ENCODE assay signal across 8 cellular contexts in genomic region chr17:64927444-64927843, GRCh38. TPM values are rescaled to one million over a fixed set of nuclear protein-coding genes. Genes with fewer than 3 reads are reported as not detected.
DNase-seq lines count a peak whose midpoint lies in the region; ATAC-seq and TF ChIP-seq lines count a peak whose summit lies in the region.
"Not testable (repeated sequence)": the region's sequence is repeated elsewhere in the genome, so short reads cannot be mapped to it uniquely, and the experiment has no call there.

No MANE protein-coding gene starts in this region.

- TF ChIP-seq CTCF in Caco-2 (IDR thresholded peaks at IDR 0.05; ENCODE audit: insufficient read depth in 1 of 2, low read depth in 1 of 2, low read length in 1 of 2, severe bottlenecking in 1 of 2, unreplicated experiment in 1 of 2) (peak; percentile 16 to 67), GM23338 (conservative IDR thresholded peaks at IDR 0.05; ENCODE audit: low read depth in 2 of 2) (peak; percentile 61 to 62), epithelial cell of proximal tubule (conservative IDR thresholded peaks at IDR 0.05; ENCODE audit: low read depth, low read length) (peak; percentile 48)

- not testable (repeated sequence) for H4K8ac ChIP-seq in mesendoderm (ENCODE audit: low read depth, low read length)

- H3K18ac ChIP-seq in mesendoderm (ENCODE audit: low read length), result not testable (repeated sequence)

- CTCF ChIA-PET in Caco-2 (lab: Charles Lee), result interaction anchor here (0.6 kb wide), 1 partner anchor 166 kb away, joined by 3 read pairs; no protein-coding TSS in a partner anchor

- H3K27ac Mint-ChIP-seq in Caco-2 (ENCODE audit: unreplicated experiment), result peak overlapping the region; percentile 75
- H3K27ac Mint-ChIP-seq in GM23338, result not testable (repeated sequence)

- BruUV-seq in Caco-2 (replicated peaks; lab: Mats Ljungman, UMichigan), result not testable (repeated sequence)

- not testable (repeated sequence) for H3K9me2 ChIP-seq in GM23338 (ENCODE audit: insufficient read depth)

- WGBS in mesendoderm (ENCODE audit: extremely low coverage, insufficient coverage, low lambda C conversion rate), result no CpG with 5 or more reads among the region's 2 CpGs

- not testable (repeated sequence) for H3K36me3 Mint-ChIP-seq in Caco-2 (ENCODE audit: insufficient read depth, unreplicated experiment); GM23338 (ENCODE audit: low read depth)

- not testable (repeated sequence) for H3K36me3 ChIP-seq in Caco-2 (ENCODE audit: control insufficient read depth, insufficient read depth, low read length); GM23338 (ENCODE audit: insufficient read depth); mesendoderm (ENCODE audit: control insufficient read depth, insufficient read depth, low read length)

- not testable (repeated sequence) for H3K9me3 ChIP-seq in Caco-2

- H3K4me2 ChIP-seq in GM23338; mesendoderm (ENCODE audit: low read length): not testable (repeated sequence)

- not testable (repeated sequence) for H3K27me3 ChIP-seq in Caco-2 (replicated peaks; ENCODE audit: control insufficient read depth, insufficient read depth, low read length); GM23338 (ENCODE audit: insufficient read depth); mesendoderm (ENCODE audit: insufficient read depth, low read length, poor library complexity)

- peak in 1 of 2 experiments; percentile 77 for DNase-seq in Caco-2
- DNase-seq in GM23338 (ENCODE audit: low spot score), result peak; percentile 69
- DNase-seq in NCI-H1436 (lab: John Stamatoyannopoulos, UW), result peak; percentile 76
- DNase-seq in SHP77 (lab: John Stamatoyannopoulos, UW), result peak; percentile 62 to 74
- DNase-seq in activated T-cell treated with anti-CD3 and anti-CD28 coated beads for 4 hours, result peak; percentile 64
- peak; percentile 43 for DNase-seq in epithelial cell of proximal tubule (ENCODE audit: low read depth)
- DNase-seq in mesendoderm, result peak; percentile 52
- DNase-seq in stimulated activated CD8-positive, alpha-beta memory T cell treated with anti-CD3 and anti-CD28 coated beads, Interleukin-15, amount 100 ng/mL, for 1 hour (ENCODE audit: low read depth), result peak; percentile 29

- H2AK5ac ChIP-seq in mesendoderm (ENCODE audit: low read length), result not testable (repeated sequence)

- H3K56ac ChIP-seq in mesendoderm (ENCODE audit: low read length), result not testable (repeated sequence)

- H3K4me1 ChIP-seq in Caco-2, result 0 out of 2 replicates have a peak, but pooled peaks cover 14% of the 10 kb centered on the region
- not testable (repeated sequence) for H3K4me1 ChIP-seq in GM23338 (ENCODE audit: insufficient read depth); mesendoderm (ENCODE audit: control insufficient read depth, low read depth, low read length)

- not testable (repeated sequence) for H3F3A ChIP-seq in GM23338 (replicated peaks; ENCODE audit: low read depth)

- not testable (repeated sequence) for H3K9me3 Mint-ChIP-seq in Caco-2 (ENCODE audit: unreplicated experiment); GM23338

- H3K23ac ChIP-seq in mesendoderm (ENCODE audit: low read length), result not testable (repeated sequence)

- H3K79me1 ChIP-seq in mesendoderm (ENCODE audit: low read length), result not testable (repeated sequence)

- POLR2A ChIA-PET in Caco-2 (lab: Charles Lee), result not testable (repeated sequence)

- H3K9ac ChIP-seq in mesendoderm (ENCODE audit: low read length), result not testable (repeated sequence)

- intact Hi-C loops in Caco-2 (cut with micrococcal nuclease; ENCODE audit: unreplicated experiment), result not testable (repeated sequence)

- H3K4me3 ChIP-seq in Caco-2 (ENCODE audit: low read depth, low read length); GM23338; epithelial cell of proximal tubule (ENCODE audit: low read depth, low read length); mesendoderm (ENCODE audit: low read length): not testable (repeated sequence)

- H3K4ac ChIP-seq in mesendoderm (ENCODE audit: low read depth, low read length), result not testable (repeated sequence)

- not testable (repeated sequence) for H2BK120ac ChIP-seq in mesendoderm (ENCODE audit: low read depth, low read length)

- H3K4me3 Mint-ChIP-seq in Caco-2 (ENCODE audit: unreplicated experiment), result peak overlapping the region; percentile 42
- H3K4me3 Mint-ChIP-seq in GM23338, result not testable (repeated sequence)

- not testable (repeated sequence) for H3K4me1 Mint-ChIP-seq in Caco-2 (ENCODE audit: low read depth, unreplicated experiment); GM23338

- H4K5ac ChIP-seq in mesendoderm (ENCODE audit: low read length), result not testable (repeated sequence)

- H4K20me1 ChIP-seq in GM23338 (replicated peaks; ENCODE audit: insufficient read depth), result not testable (repeated sequence)

- peak; percentile 43 for ATAC-seq in GM23338

- H2BK15ac ChIP-seq in mesendoderm (replicated peaks; ENCODE audit: low read depth), result not testable (repeated sequence)

- not testable (repeated sequence) for H2BK5ac ChIP-seq in mesendoderm (ENCODE audit: low read length)

- H3K27me3 Mint-ChIP-seq in Caco-2 (ENCODE audit: insufficient read depth, unreplicated experiment); GM23338 (ENCODE audit: insufficient read depth, low read depth, poor library complexity): not testable (repeated sequence)

- not testable (repeated sequence) for H3K27ac ChIP-seq in GM23338 (ENCODE audit: low read depth); mesendoderm (ENCODE audit: low read depth, low read length)

- not testable (repeated sequence) for H2AFZ ChIP-seq in GM23338

- H3K79me2 ChIP-seq in GM23338 (replicated peaks; ENCODE audit: insufficient read depth); mesendoderm (ENCODE audit: control insufficient read depth, insufficient read depth, low read length): not testable (repeated sequence)

RNA-seq across cellular contexts. Expression of gene LRRC37A3, which starts 8.2 kb away (rescaled TPM):
- total RNA-seq in Caco-2 (2022) (5.8 and 8.6 TPM in 2 replicates), epithelial cell of proximal tubule (2.5 and 4.0 TPM in 2 replicates)
- 5.6 and 7.3 TPM in 2 replicates for total RNA-seq in GM23338 (2014; rRNA removed; shearing (Covaris generic))
- 3.5 and 3.9 TPM in 2 replicates for polyA plus RNA-seq in GM23338 (2016; fragmentation: Nextera tagmentation; extraction: Ambion mirVana)
- 2.3 TPM for polyA plus RNA-seq in mesendoderm (2013, experiment 1 of 2)
- 2.5 TPM for polyA plus RNA-seq in mesendoderm (2013, experiment 2 of 2)
